Comparison of ENCODE assay signal across 8 cellular contexts in the genomic region with DNA sequence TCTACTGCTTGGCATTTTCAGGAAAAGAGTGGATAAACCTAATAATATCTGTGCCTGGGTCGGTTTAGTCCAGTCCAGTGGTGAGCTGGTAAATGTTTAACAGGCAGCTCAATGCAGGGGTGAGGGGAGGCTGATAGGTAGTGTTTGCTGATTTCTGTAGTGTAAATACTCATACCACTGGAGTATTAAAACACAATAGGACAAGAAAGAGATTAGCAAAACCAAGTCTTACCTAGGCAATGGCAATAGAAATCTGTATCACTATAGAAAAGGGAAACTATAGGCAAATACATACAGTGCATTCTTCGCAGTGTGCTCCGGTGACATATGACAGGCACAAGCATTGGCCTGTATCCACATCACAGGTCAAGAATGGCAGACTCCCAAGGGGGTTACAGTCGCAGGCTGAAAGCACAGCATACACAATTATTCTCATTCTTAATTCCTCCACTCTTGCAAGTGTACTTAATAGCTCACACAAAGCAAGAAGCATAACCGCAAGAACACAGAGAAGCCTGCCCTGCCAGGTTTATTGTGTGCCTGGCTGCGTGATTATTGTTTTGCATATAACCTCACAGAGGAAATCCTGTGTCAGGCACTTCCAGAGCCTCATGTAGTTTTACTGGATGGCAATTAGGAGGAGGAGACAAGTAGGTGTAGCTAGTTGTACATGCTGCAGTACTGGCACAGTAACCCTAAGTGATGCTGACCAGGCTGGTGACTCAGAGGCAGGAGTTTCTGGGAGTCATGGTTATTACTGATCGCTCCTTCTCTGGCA. TPM values are rescaled to one million over a fixed set of nuclear protein-coding genes. Genes with fewer than 3 reads are reported as not detected.
DNase-seq lines count a peak whose midpoint lies in the region; ATAC-seq lines count a peak whose summit lies in the region.

No MANE protein-coding gene starts in this region.

- peak; percentile 42 for ATAC-seq in memory B cell (ENCODE audit: low read depth)
- ATAC-seq in HG02970 (IDR thresholded peaks at IDR 0.05; ENCODE audit: low FRiP score, unreplicated experiment), result no peak
- no peak for ATAC-seq in GM18517 (IDR thresholded peaks at IDR 0.05; ENCODE audit: unreplicated experiment)

- H3K36me3 Mint-ChIP-seq in memory B cell, result no peaks in the 10 kb centered on the region

- no peaks in the 10 kb centered on the region for H3K9me3 Mint-ChIP-seq in memory B cell

- no peak overlapping the region for H3K4me3 ChIP-seq in Jurkat, Clone E6-1 (ENCODE audit: low read length)

- H3K27ac Mint-ChIP-seq in memory B cell, result no peak overlapping the region

- H3K27me3 Mint-ChIP-seq in memory B cell, result peaks cover 18% of the 10 kb centered on the region

- DNase-seq in DMS 273 treated with DMSO at 0.1 percent for 48 hours (lab: John Stamatoyannopoulos, UW) (peak; percentile 38), brain pericyte (ENCODE audit: low read depth, low spot score) (peak; percentile 36), memory B cell (ENCODE audit: low spot score in 2 of 2) (no peak), globus pallidus (ENCODE audit: low spot score) (no peak), NCI-H187 treated with DMSO at 0.1 percent for 48 hours (lab: John Stamatoyannopoulos, UW) (no peak)
- DNase-seq in Jurkat, Clone E6-1 (ENCODE audit: low read depth, low spot score), result peak; percentile 42

- no peak overlapping the region for H3K4me3 Mint-ChIP-seq in memory B cell

- peaks cover 10% of the 10 kb centered on the region for H3K4me1 Mint-ChIP-seq in memory B cell

RNA-seq across cellular contexts. Expression of a gene that starts 35.0 kb away (rescaled TPM):
- polyA plus RNA-seq in Jurkat, Clone E6-1 (2012; ENCODE audit: insufficient read depth, insufficient read length), result not detected

Comparison
In these comparisons a context has a peak if more than half of its experiments do, and no peak if none do; other contexts are left out.
1. DNase-seq: peak in DMS 273 treated with DMSO at 0.1 percent for 48 hours (single experiment), Jurkat, Clone E6-1 (single experiment) and brain pericyte (single experiment); none in memory B cell (0 of 2), globus pallidus (single experiment) and NCI-H187 treated with DMSO at 0.1 percent for 48 hours (single experiment).